20 cellular contexts compared by ENCODE assay signal in genomic region chr12:17296882-17297281, GRCh38.
"Had no signal": no experiment of that assay in that cellular context is flagged by ENCODE, and none has a peak within 500 bp of the region (broad histone marks: within the 10 kb centered on the region; RNA-seq: fewer than 3 reads in every experiment).

No MANE protein-coding gene starts in this region.

- H3K4me3 ChIP-seq: ovary, prostate gland, spleen, thoracic aorta had no signal

- H3K36me3 ChIP-seq: brain microvascular endothelial cell, neutrophil, ovary, prostate gland, spleen, thoracic aorta had no signal

- H3K27me3 ChIP-seq: brain microvascular endothelial cell, foreskin keratinocyte, neutrophil, ovary, spleen had no signal

- H3K4me1 ChIP-seq: foreskin keratinocyte, prostate gland, spleen had no signal

- DNase-seq: activated CD4-positive, alpha-beta T cell treated with anti-CD3 and anti-CD28 coated beads for 1 hour; activated CD4-positive, alpha-beta T cell treated with anti-CD3 and anti-CD28 coated beads, Interleukin-2, amount 50 U/mL, for 1 hour; activated CD8-positive, alpha-beta T cell treated with anti-CD3 and anti-CD28 coated beads, Interleukin-2, amount 10 ng/mL, durations not matched to agents 7 days and 5 days; activated gamma-delta T cell treated with Interleukin-2 at 50 U/mL for 16 hours; aorta; brain microvascular endothelial cell; caudate nucleus; effector CD4-positive, alpha-beta T cell; foreskin keratinocyte; immature natural killer cell; left ventricle myocardium superior; midbrain; ovary; spleen; stimulated activated CD4-positive, alpha-beta T cell treated with anti-CD3 and anti-CD28 coated beads, Interleukin-4, amount 100 ng/mL, for 1 hour; stimulated activated naive CD4-positive, alpha-beta T cell treated with Interleukin-2 at 50 U/mL for 16 hours; T-helper 17 cell had no signal

- H3K9me3 ChIP-seq: ovary, prostate gland, thoracic aorta had no signal

- ATAC-seq: activated CD8-positive, alpha-beta T cell treated with anti-CD3 and anti-CD28 coated beads, Interleukin-2, amount 10 ng/mL, durations not matched to agents 7 days and 5 days; foreskin keratinocyte; left ventricle myocardium superior; T-helper 17 cell had no signal

- H3K27ac ChIP-seq: brain microvascular endothelial cell, foreskin keratinocyte, neutrophil, ovary, prostate gland, spleen, thoracic aorta had no signal
